In the genomic region with DNA sequence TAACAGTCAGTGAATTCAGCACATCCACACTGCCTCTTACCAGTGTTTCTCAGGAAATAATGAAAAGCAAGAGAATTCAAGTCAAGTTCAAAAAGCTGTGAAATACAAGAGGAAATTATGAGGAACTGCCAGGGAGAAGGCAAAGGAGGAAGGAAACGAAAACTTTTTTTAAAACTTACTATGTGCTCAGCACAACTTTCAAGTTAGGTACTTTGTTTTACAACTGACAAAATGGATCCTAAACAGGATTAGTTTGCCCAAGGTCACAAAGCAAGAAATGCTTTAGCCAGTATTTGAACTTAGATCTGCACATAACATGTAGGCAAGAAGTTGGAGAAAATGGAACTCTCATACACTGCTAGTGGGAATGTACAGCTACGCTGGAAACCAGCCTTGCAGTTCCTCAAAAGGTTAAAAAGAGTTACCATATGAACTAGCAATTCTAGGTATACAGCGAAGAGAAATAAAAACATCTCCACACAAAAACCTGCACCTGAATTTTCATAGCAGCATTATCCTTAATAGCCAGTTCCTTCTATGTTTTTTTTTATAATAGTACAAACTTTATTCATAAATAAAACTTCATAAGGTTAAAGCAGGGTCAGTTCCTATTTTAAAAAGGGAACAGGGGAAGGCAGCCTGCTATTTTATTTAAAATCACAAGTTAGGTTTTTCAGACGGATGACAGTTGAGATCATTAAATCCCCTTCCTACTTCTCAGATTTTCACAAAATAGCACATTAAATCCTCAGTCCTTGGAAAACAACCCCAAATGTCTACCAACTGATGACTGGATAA, we compare ENCODE assay signal across 12 cellular contexts. TPM values are rescaled to one million over a fixed set of nuclear protein-coding genes. Genes with fewer than 3 reads are reported as not detected.
DNase-seq lines count a peak whose midpoint lies in the region; ATAC-seq, FAIRE-seq and TF ChIP-seq lines count a peak whose summit lies in the region.
"Had no signal": no experiment of that assay in that cellular context is flagged by ENCODE, and none has a peak within 500 bp of the region (broad histone marks: within the 10 kb centered on the region; RNA-seq: fewer than 3 reads in every experiment).

No MANE protein-coding gene starts in this region.

- peak; percentile 24 for FAIRE-seq in islet of Langerhans (lab: Jason Lieb, UNC)

- H3K4me3 ChIP-seq in right cardiac atrium (ENCODE audit: low read length) (no peak overlapping the region), upper lobe of left lung (no peak overlapping the region), brain microvascular endothelial cell (ENCODE audit: low read depth, low read length) (no peak overlapping the region)
- H3K4me3 ChIP-seq: PC-9 had no signal

- intact Hi-C loops in right cardiac atrium (cut with DNase I) = no loop called here
- intact Hi-C loops in Right ventricle myocardium superior (cut with DNase I) = no loop called here

- no peak for TF ChIP-seq EP300 in upper lobe of left lung (IDR thresholded peaks at IDR 0.05)

- peaks cover 8% of the 10 kb centered on the region for H3K4me1 ChIP-seq in right cardiac atrium (ENCODE audit: control insufficient read depth, insufficient read depth, low read length)
- H3K4me1 ChIP-seq in upper lobe of left lung = peaks cover 69 to 84% (median 76%) of the 10 kb centered on the region in 4 donors

- CTCF ChIA-PET in HEK293T (lab: Yijun Ruan, JAX) = no interaction called here

- ATAC-seq in right cardiac atrium (no peak), Right ventricle myocardium superior (ENCODE audit: poor library complexity) (no peak), upper lobe of left lung (ENCODE audit: low FRiP score in 2 of 2) (peak in 1 of 2 donors; percentile 45)

- TF ChIP-seq CTCF in VCaP (conservative IDR thresholded peaks at IDR 0.05) = no peak
- no peak for TF ChIP-seq CTCF in upper lobe of left lung (IDR thresholded peaks at IDR 0.05)
- no peak for TF ChIP-seq CTCF in brain microvascular endothelial cell (IDR thresholded peaks at IDR 0.05; ENCODE audit: low read depth, low read length, missing control alignments)

- TF ChIP-seq POLR2A in upper lobe of left lung (IDR thresholded peaks at IDR 0.05) = no peak

- H3K27ac ChIP-seq in right cardiac atrium (ENCODE audit: low read length) = peak overlapping the region; percentile 37
- H3K27ac ChIP-seq in VCaP = peak overlapping the region; percentile 15; the same call in 1 of the 2 replicates
- H3K27ac ChIP-seq in upper lobe of left lung = peak overlapping the region; percentile 3 to 61 (median 53)
- H3K27ac ChIP-seq in brain microvascular endothelial cell = no peak overlapping the region
- H3K27ac ChIP-seq: parathyroid adenoma, PC-9 had no signal

- H3K9me3 ChIP-seq in right cardiac atrium (ENCODE audit: control insufficient read depth, low read length) = no peaks in the 10 kb centered on the region
- no peaks in the 10 kb centered on the region for H3K9me3 ChIP-seq in upper lobe of left lung
- H3K9me3 ChIP-seq: Caco-2 had no signal

- WGBS in right cardiac atrium = 52% methylated on average over 4 of the region's 4 CpGs
- WGBS in upper lobe of left lung, 2 donors = 48 to 55% methylated on average over 4 of the region's 4 CpGs

- in situ Hi-C loops in brain microvascular endothelial cell (cut with HindIII; ENCODE audit: low pct_ligation_motif_present, low sequenced_read_pairs) = no loop called here

- H3K36me3 ChIP-seq in upper lobe of left lung = peaks cover 5 to 75% (median 17%) of the 10 kb centered on the region in 4 donors
- H3K36me3 ChIP-seq in brain microvascular endothelial cell (replicated peaks) = peaks cover 23% of the 10 kb centered on the region

- DNase-seq in right cardiac atrium (no peak), Right ventricle myocardium superior (no peak), upper lobe of left lung (no peak), brain microvascular endothelial cell (no peak), islet precursor cell (no peak), HEK293T (ENCODE audit: extremely low spot score) (no peak)
- DNase-seq: Caco-2, NCI-H1417 treated with DMSO at 0.1 percent for 48 hours, PC-9 had no signal

- no peaks in the 10 kb centered on the region for H3K27me3 ChIP-seq in right cardiac atrium (ENCODE audit: control insufficient read depth, insufficient read depth)
- H3K27me3 ChIP-seq in upper lobe of left lung = no peaks in the 10 kb centered on the region
- no peaks in the 10 kb centered on the region for H3K27me3 ChIP-seq in brain microvascular endothelial cell (replicated peaks)

- POLR2A ChIA-PET in HEK293T (lab: Yijun Ruan, JAX) = interaction anchor here (1.3 kb wide), 1 partner anchor 19 kb away, joined by 3 read pairs; a partner anchor contains a TSS

TF ChIP-seq in HEK293T, 16 proteins besides CTCF, POLR2A, EP300 and RAD21:
- no peak for TF ChIP-seq TARDBP (IDR thresholded peaks at IDR 0.05)
- no peak for TF ChIP-seq NFRKB (IDR thresholded peaks at IDR 0.05)
- TF ChIP-seq, protein P1, sequence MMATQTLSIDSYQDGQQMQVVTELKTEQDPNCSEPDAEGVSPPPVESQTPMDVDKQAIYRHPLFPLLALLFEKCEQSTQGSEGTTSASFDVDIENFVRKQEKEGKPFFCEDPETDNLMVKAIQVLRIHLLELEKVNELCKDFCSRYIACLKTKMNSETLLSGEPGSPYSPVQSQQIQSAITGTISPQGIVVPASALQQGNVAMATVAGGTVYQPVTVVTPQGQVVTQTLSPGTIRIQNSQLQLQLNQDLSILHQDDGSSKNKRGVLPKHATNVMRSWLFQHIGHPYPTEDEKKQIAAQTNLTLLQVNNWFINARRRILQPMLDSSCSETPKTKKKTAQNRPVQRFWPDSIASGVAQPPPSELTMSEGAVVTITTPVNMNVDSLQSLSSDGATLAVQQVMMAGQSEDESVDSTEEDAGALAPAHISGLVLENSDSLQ (IDR thresholded peaks at IDR 0.05) = no peak

RNA-seq across cellular contexts. Expression of a gene that starts 19.3 kb away (rescaled TPM):
- total RNA-seq in right cardiac atrium = 100 to 1,000 TPM; 126 to 149 (median 139) TPM
- 38.0 TPM for polyA plus RNA-seq in right cardiac atrium
- 117 TPM for total RNA-seq in Right ventricle myocardium superior
- 100 to 1,000 TPM in 2 of 6 donors, 10 to 100 TPM in 4; 39.8 to 107 (median 76.7) TPM for total RNA-seq in upper lobe of left lung
